Comparison of ENCODE assay signal across 1 cellular context in genomic region chr21:41370840-41371697, GRCh38.
TF ChIP-seq lines count a peak whose summit lies in the region.

No MANE protein-coding gene starts in this region.

TF ChIP-seq in GM23338, 12 proteins besides CTCF, POLR2A, EP300 and RAD21 (continued from another document):
- no peak for TF ChIP-seq STAT1 (IDR thresholded peaks at IDR 0.05; ENCODE audit: unreplicated experiment)
- TF ChIP-seq ETS1 (IDR thresholded peaks at IDR 0.05): no peak
- TF ChIP-seq ZNF331 (CRISPR knock-in tag; IDR thresholded peaks at IDR 0.05; ENCODE audit: low read depth): no peak
- no peak for TF ChIP-seq EZH2phosphoT487 (IDR thresholded peaks at IDR 0.05; ENCODE audit: unreplicated experiment)
- no peak for TF ChIP-seq POLR2AphosphoS5 (IDR thresholded peaks at IDR 0.05; ENCODE audit: low read depth)
- TF ChIP-seq NANOG (IDR thresholded peaks at IDR 0.05; ENCODE audit: borderline replicate concordance): no peak
- no peak for TF ChIP-seq JUNB (IDR thresholded peaks at IDR 0.05; ENCODE audit: unreplicated experiment)
- no peak for TF ChIP-seq REST (IDR thresholded peaks at IDR 0.05; ENCODE audit: unreplicated experiment)
TF ChIP-seq in GM23338: peak in this region for 0.
